In the genomic region with DNA sequence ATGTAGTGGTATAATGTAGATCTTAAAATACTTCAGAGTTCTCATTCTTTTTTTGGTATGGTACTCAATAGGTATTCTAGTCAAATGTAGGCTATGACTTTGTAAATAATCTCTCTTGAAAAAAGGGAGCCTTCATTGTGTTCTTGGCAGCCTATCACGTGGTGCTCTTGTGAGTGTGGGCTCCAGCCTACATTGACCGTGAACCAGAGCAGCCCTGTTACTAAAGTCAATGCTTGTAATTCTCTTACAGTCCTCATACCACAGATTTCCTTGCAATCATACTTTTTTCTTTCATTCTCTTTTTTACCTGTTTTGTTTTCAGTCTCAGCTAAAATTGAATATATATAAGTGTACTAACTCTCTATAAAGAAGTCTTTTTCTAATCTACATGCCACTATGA, we compare ENCODE assay signal across 8 cellular contexts. TPM values are rescaled to one million over a fixed set of nuclear protein-coding genes. Genes with fewer than 3 reads are reported as not detected.
DNase-seq lines count a peak whose midpoint lies in the region; ATAC-seq, FAIRE-seq and TF ChIP-seq lines count a peak whose summit lies in the region.

No MANE protein-coding gene starts in this region.

- H3K27me3 ChIP-seq in DOHH2 (ENCODE audit: control insufficient read depth, low read length) (no peaks in the 10 kb centered on the region), astrocyte (ENCODE audit: insufficient read depth, low read length) (no peaks in the 10 kb centered on the region), mesenchymal stem cell (ENCODE audit: control insufficient read depth in 1 of 2, insufficient read depth in 1 of 2, low read length in 2 of 2) (no peaks in the 10 kb centered on the region), foreskin keratinocyte (no peaks in the 10 kb centered on the region)

- H3K4me2 ChIP-seq in DOHH2 (ENCODE audit: low read length), result peak overlapping the region; percentile 63
- H3K4me2 ChIP-seq in astrocyte (ENCODE audit: low read length), result no peak overlapping the region
- no peak overlapping the region for H3K4me2 ChIP-seq in mesenchymal stem cell (ENCODE audit: low read length, poor library complexity, severe bottlenecking)

- H3K9ac ChIP-seq in astrocyte (ENCODE audit: low read length) (no peak overlapping the region), mesenchymal stem cell (ENCODE audit: low read length) (peak overlapping the region; percentile 68)

- H3K9me2 ChIP-seq in DOHH2 (replicated peaks; ENCODE audit: control insufficient read depth, low read length), result no peaks in the 10 kb centered on the region

- WGBS in mesenchymal stem cell, result 46% methylated on average over 2 of the region's 2 CpGs

- no peak for FAIRE-seq in astrocyte (lab: Jason Lieb, UNC)

- H3K14ac ChIP-seq in mesenchymal stem cell (ENCODE audit: low read length in 2 of 2), result no peak overlapping the region

- H3K27ac Mint-ChIP-seq in astrocyte (ENCODE audit: unreplicated experiment) (no peak overlapping the region), Calu3 (ENCODE audit: unreplicated experiment) (no peak overlapping the region)

- no peak overlapping the region for H2BK5ac ChIP-seq in mesenchymal stem cell (ENCODE audit: low read depth, low read length, poor library complexity, severe bottlenecking)

- CTCF ChIA-PET in Calu3 (lab: Charles Lee), result no interaction called here

- H3K4me1 ChIP-seq in DOHH2 (ENCODE audit: control insufficient read depth, low read length), result peaks cover 75% of the 10 kb centered on the region
- no peaks in the 10 kb centered on the region for H3K4me1 ChIP-seq in astrocyte (ENCODE audit: insufficient read depth, low read length)
- H3K4me1 ChIP-seq in mesenchymal stem cell (ENCODE audit: control insufficient read depth, insufficient read depth, low read depth, low read length), result peaks cover 4% of the 10 kb centered on the region
- H3K4me1 ChIP-seq in foreskin keratinocyte, result no peaks in the 10 kb centered on the region

- H3F3A ChIP-seq in DOHH2 (ENCODE audit: control insufficient read depth, insufficient read depth), result peaks cover 5% of the 10 kb centered on the region; the same call in 1 of the 2 replicates

- H3K4me1 Mint-ChIP-seq in astrocyte (ENCODE audit: low read depth, unreplicated experiment), result peaks cover 21% of the 10 kb centered on the region
- no peaks in the 10 kb centered on the region for H3K4me1 Mint-ChIP-seq in Calu3 (ENCODE audit: low read depth, unreplicated experiment)

- H3K27me3 Mint-ChIP-seq in astrocyte (ENCODE audit: low read depth, unreplicated experiment), result no peaks in the 10 kb centered on the region
- H3K27me3 Mint-ChIP-seq in Calu3 (ENCODE audit: unreplicated experiment), result no peaks in the 10 kb centered on the region

- ATAC-seq in HG03378 (IDR thresholded peaks at IDR 0.05; ENCODE audit: unreplicated experiment) (peak; percentile 41), foreskin keratinocyte (no peak)

- peaks cover 8% of the 10 kb centered on the region for H3K36me3 ChIP-seq in DOHH2 (ENCODE audit: control insufficient read depth, low read length)
- H3K36me3 ChIP-seq in astrocyte (ENCODE audit: insufficient read depth, low read length), result no peaks in the 10 kb centered on the region
- peaks cover 0 to 3% of the 10 kb centered on the region in 2 experiments for H3K36me3 ChIP-seq in mesenchymal stem cell (ENCODE audit: control insufficient read depth in 1 of 2, insufficient read depth in 2 of 2, low read depth in 1 of 2, low read length in 2 of 2)

- H2AK5ac ChIP-seq in mesenchymal stem cell (ENCODE audit: low read length, severe bottlenecking), result no peak overlapping the region

- H2BK120ac ChIP-seq in mesenchymal stem cell (ENCODE audit: low read depth, low read length), result no peak overlapping the region

- H3K79me1 ChIP-seq in mesenchymal stem cell (replicated peaks; ENCODE audit: low read length, poor library complexity, severe bottlenecking), result peaks cover 20% of the 10 kb centered on the region

- TF ChIP-seq CTCF in DOHH2 (IDR thresholded peaks at IDR 0.05; ENCODE audit: low read depth, low read length, poor library complexity, severe bottlenecking), result no peak
- TF ChIP-seq CTCF in astrocyte (IDR thresholded peaks at IDR 0.05; ENCODE audit: insufficient read depth, low read depth, low read length), result no peak
- no peak for TF ChIP-seq CTCF in Calu3 (IDR thresholded peaks at IDR 0.05; ENCODE audit: unreplicated experiment)
- TF ChIP-seq CTCF in foreskin keratinocyte (conservative IDR thresholded peaks at IDR 0.05), result no peak

- peak overlapping the region; percentile 31 for H3K27ac ChIP-seq in DOHH2 (ENCODE audit: low read depth, low read length)
- no peak overlapping the region for H3K27ac ChIP-seq in astrocyte (ENCODE audit: low read depth, low read length)
- no peak overlapping the region for H3K27ac ChIP-seq in mesenchymal stem cell (ENCODE audit: low read length, poor library complexity, severe bottlenecking)
- no peak overlapping the region for H3K27ac ChIP-seq in foreskin keratinocyte

- H2BK15ac ChIP-seq in mesenchymal stem cell (ENCODE audit: low read depth, poor library complexity, severe bottlenecking), result no peak overlapping the region

- H4K20me1 ChIP-seq in DOHH2 (ENCODE audit: control insufficient read depth, insufficient read depth, low read depth, low read length) (peaks cover 21% of the 10 kb centered on the region), astrocyte (ENCODE audit: insufficient read depth, low read length) (peaks cover 90% of the 10 kb centered on the region)

- no peak overlapping the region for H3K23ac ChIP-seq in mesenchymal stem cell (ENCODE audit: low read length in 2 of 2)

- H3K9me3 Mint-ChIP-seq in astrocyte (ENCODE audit: unreplicated experiment), result no peaks in the 10 kb centered on the region
- H3K9me3 Mint-ChIP-seq in Calu3 (ENCODE audit: low read depth, unreplicated experiment), result peaks cover 2% of the 10 kb centered on the region

- H3K36me3 Mint-ChIP-seq in astrocyte (ENCODE audit: low read depth, unreplicated experiment), result peaks cover 3% of the 10 kb centered on the region
- H3K36me3 Mint-ChIP-seq in Calu3 (ENCODE audit: insufficient read depth, unreplicated experiment), result no peaks in the 10 kb centered on the region

- no TSS peak for BruUV-seq in Calu3 (replicated peaks; lab: Mats Ljungman, UMichigan)

- no peak overlapping the region for H3K4ac ChIP-seq in mesenchymal stem cell (ENCODE audit: low read depth in 1 of 2, low read length in 2 of 2)

- DNase-seq in astrocyte (ENCODE audit: low read depth), result peak; percentile 26
- no peak for DNase-seq in mesenchymal stem cell
- DNase-seq in Calu3, result no peak
- no peak for DNase-seq in foreskin keratinocyte
- DNase-seq in islet precursor cell, result no peak
- no peak for DNase-seq in activated effector memory CD4-positive, alpha-beta T cell treated with anti-CD3 and anti-CD28 coated beads, Interleukin-2, amount 50 U/mL, for 16 hours

- H2BK12ac ChIP-seq in mesenchymal stem cell (ENCODE audit: low read length in 2 of 2), result no peak overlapping the region

- H3K9me3 ChIP-seq in DOHH2 (ENCODE audit: control insufficient read depth, insufficient read depth, low read length) (no peaks in the 10 kb centered on the region), astrocyte (ENCODE audit: insufficient read depth, low read depth, low read length) (no peaks in the 10 kb centered on the region), mesenchymal stem cell (ENCODE audit: control insufficient read depth, low read length) (no peaks in the 10 kb centered on the region)

- H4K91ac ChIP-seq in mesenchymal stem cell (ENCODE audit: low read length), result no peak overlapping the region

- no peak overlapping the region for H3K18ac ChIP-seq in mesenchymal stem cell (ENCODE audit: low read depth in 1 of 2, low read length in 2 of 2)

- H3K4me3 ChIP-seq in DOHH2 (ENCODE audit: low read length) (peak overlapping the region; percentile 40), astrocyte (ENCODE audit: insufficient read depth, low read depth, low read length) (no peak overlapping the region), mesenchymal stem cell (ENCODE audit: insufficient read depth in 1 of 2, low read depth in 1 of 2, low read length in 2 of 2) (peak overlapping the region in 1 of 2 experiments; percentile 10)

- no peak overlapping the region for H4K8ac ChIP-seq in mesenchymal stem cell (ENCODE audit: low read length)

- peaks cover 100% of the 10 kb centered on the region for H3K79me2 ChIP-seq in DOHH2 (ENCODE audit: control insufficient read depth, low read length)
- H3K79me2 ChIP-seq in astrocyte (ENCODE audit: insufficient read depth, low read length), result peaks cover 98% of the 10 kb centered on the region

- intact Hi-C loops in Calu3 (cut with micrococcal nuclease; ENCODE audit: unreplicated experiment), result no loop called here

- H2AFZ ChIP-seq in astrocyte (ENCODE audit: low read depth, low read length) (no peak overlapping the region), mesenchymal stem cell (ENCODE audit: low read depth, low read length) (no peak overlapping the region)

- H3K4me3 Mint-ChIP-seq in astrocyte (ENCODE audit: unreplicated experiment) (no peak overlapping the region), Calu3 (ENCODE audit: low read depth, unreplicated experiment) (no peak overlapping the region)

RNA-seq across cellular contexts. Expression of gene ARID1B, which starts 31.1 kb away (rescaled TPM):
- total RNA-seq in astrocyte (75.4 and 78.2 TPM in 2 replicates), Calu3 (2022) (50.5 and 53.5 TPM in 2 replicates), foreskin keratinocyte (28.2 and 31.4 TPM in 2 replicates)
- polyA plus RNA-seq in mesenchymal stem cell (2013, experiment 1 of 2), result 32.3 TPM
- 31.6 TPM for polyA plus RNA-seq in mesenchymal stem cell (2013, experiment 2 of 2)
- 6.9 and 8.5 TPM in 2 replicates for polyA plus RNA-seq in foreskin keratinocyte
